1 cellular context compared by ENCODE assay signal in the genomic region with DNA sequence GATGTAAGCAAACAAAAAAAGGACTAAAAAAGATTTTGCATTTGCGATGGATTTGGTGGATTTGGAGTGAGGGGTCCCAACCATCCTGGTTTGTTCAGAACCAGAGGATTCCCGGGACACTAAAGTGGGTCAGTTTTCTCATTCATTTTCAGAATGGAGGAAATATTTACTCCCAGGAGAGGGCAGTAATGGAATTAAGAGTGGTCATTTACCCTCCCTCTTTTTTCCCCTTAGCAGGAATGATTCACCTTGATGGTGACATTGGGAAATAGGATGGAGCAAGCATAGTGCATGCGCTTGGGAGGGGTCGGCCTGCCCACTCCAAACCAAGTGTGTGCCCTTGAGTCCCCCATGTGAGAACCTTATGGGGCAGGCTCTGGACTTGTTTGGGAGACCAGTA.
TF ChIP-seq lines count a peak whose summit lies in the region.

No MANE protein-coding gene starts in this region.

TF ChIP-seq in HepG2, 621 proteins besides CTCF, POLR2A, EP300 and RAD21:
- TF ChIP-seq ESRRA (CRISPR knock-in tag; IDR thresholded peaks at IDR 0.05; ENCODE audit: low read depth) (peak; percentile 49; the same call in 1 of the 2 replicates), NFATC3 (CRISPR knock-in tag; IDR thresholded peaks at IDR 0.05) (no peak), FOSL2 (CRISPR knock-in tag; IDR thresholded peaks at IDR 0.05) (peak; percentile 49), SMC3 (IDR thresholded peaks at IDR 0.05; ENCODE audit: low read length) (peak; percentile 41; the same call in 1 of the 2 replicates), STAG1 (CRISPR knock-in tag; IDR thresholded peaks at IDR 0.05) (peak; percentile 78), SPEN (CRISPR knock-in tag; IDR thresholded peaks at IDR 0.05; ENCODE audit: low read depth) (no peak), ATF7-NPFF (CRISPR knock-in tag; IDR thresholded peaks at IDR 0.05; ENCODE audit: low read depth) (no peak)
TF ChIP-seq in HepG2: peak in this region for 4.
